ENCODE assay signal across 9 cellular contexts in the genomic region with DNA sequence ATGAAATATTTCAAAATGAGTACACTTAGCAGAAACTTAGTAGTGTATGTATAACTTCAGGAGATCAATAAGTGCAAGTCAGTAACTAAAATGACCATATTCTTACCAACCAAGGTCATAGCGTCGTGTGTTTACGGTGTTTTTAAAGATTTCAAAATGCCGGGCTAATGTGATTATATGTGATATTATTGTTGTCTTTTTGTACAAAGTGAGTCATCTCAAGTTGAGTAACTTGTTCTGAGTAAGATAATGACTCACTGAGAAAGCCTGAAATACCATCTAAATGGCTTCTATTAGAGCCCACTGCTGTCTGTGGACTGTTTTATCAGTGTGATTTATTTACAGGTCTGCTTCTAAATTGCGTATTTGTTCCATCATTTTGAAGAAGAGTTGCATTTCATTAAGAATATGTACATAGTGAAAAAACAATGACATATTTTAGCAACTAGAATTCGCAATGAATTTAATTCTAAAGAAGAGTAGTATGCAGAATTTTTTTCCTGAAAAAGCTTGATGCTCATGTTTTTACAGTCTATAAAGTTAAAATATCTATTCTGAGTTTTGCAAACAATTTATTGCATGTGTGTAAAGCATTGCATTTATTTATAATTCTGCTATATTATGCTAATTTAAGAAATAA. TPM values are rescaled to one million over a fixed set of nuclear protein-coding genes. Genes with fewer than 3 reads are reported as not detected.
DNase-seq lines count a peak whose midpoint lies in the region; ATAC-seq, FAIRE-seq and TF ChIP-seq lines count a peak whose summit lies in the region.
"Had no signal": no experiment of that assay in that cellular context is flagged by ENCODE, and none has a peak within 500 bp of the region (broad histone marks: within the 10 kb centered on the region; RNA-seq: fewer than 3 reads in every experiment).

No MANE protein-coding gene starts in this region.

- H3K4me2 ChIP-seq in astrocyte (ENCODE audit: low read length): peak overlapping the region; percentile 43

- TF ChIP-seq POLR2A in thyroid gland (IDR thresholded peaks at IDR 0.05): no peak

- H3K27ac Mint-ChIP-seq in astrocyte (ENCODE audit: unreplicated experiment): no peak overlapping the region
- no peak overlapping the region for H3K27ac Mint-ChIP-seq in activated T-cell treated with anti-CD3 and anti-CD28 coated beads, Interleukin-2, amount 50 U/mL, for 24 hours

- no peaks in the 10 kb centered on the region for H3K27me3 Mint-ChIP-seq in astrocyte (ENCODE audit: low read depth, unreplicated experiment)
- peaks cover 17% of the 10 kb centered on the region for H3K27me3 Mint-ChIP-seq in activated T-cell treated with anti-CD3 and anti-CD28 coated beads, Interleukin-2, amount 50 U/mL, for 24 hours

- ATAC-seq in psoas muscle: peak in 3 of 4 donors; percentile 43 to 59 (median 58)

- no peak overlapping the region for H2AFZ ChIP-seq in astrocyte (ENCODE audit: low read depth, low read length)

- H3K27me3 ChIP-seq in astrocyte (ENCODE audit: insufficient read depth, low read length) (no peaks in the 10 kb centered on the region), psoas muscle (ENCODE audit: insufficient read depth in 3 of 3, low read length in 2 of 3) (no peaks in the 10 kb centered on the region), thyroid gland (no peaks in the 10 kb centered on the region)

- no peak overlapping the region for H3K9ac ChIP-seq in astrocyte (ENCODE audit: low read length)

- no peaks in the 10 kb centered on the region for H3K79me2 ChIP-seq in astrocyte (ENCODE audit: insufficient read depth, low read length)

- H3K36me3 Mint-ChIP-seq in astrocyte (ENCODE audit: low read depth, unreplicated experiment): no peaks in the 10 kb centered on the region
- H3K36me3 Mint-ChIP-seq in activated T-cell treated with anti-CD3 and anti-CD28 coated beads, Interleukin-2, amount 50 U/mL, for 24 hours (ENCODE audit: low read depth): no peaks in the 10 kb centered on the region

- DNase-seq in HCEC 1CT (peak; percentile 93), astrocyte (ENCODE audit: low read depth) (peak; percentile 88), psoas muscle (no peak), thyroid gland (no peak), GM19238 (ENCODE audit: insufficient read length, low spot score) (no peak)
- no peak for DNase-seq in activated T-cell treated with anti-CD3 and anti-CD28 coated beads, Interleukin-2, amount 50 U/mL, for 24 hours
- DNase-seq: activated CD4-positive, alpha-beta T cell treated with anti-CD3 and anti-CD28 coated beads, Interleukin-2, amount 50 U/mL, for 1 hour; cortex of kidney; NCI-H2081 treated with DMSO at 0.1 percent for 48 hours had no signal

- H3K9me3 ChIP-seq in astrocyte (ENCODE audit: insufficient read depth, low read depth, low read length) (no peaks in the 10 kb centered on the region), psoas muscle (no peaks in the 10 kb centered on the region), thyroid gland (no peaks in the 10 kb centered on the region)

- H3K9me3 Mint-ChIP-seq in astrocyte (ENCODE audit: unreplicated experiment): no peaks in the 10 kb centered on the region
- H3K9me3 Mint-ChIP-seq in activated T-cell treated with anti-CD3 and anti-CD28 coated beads, Interleukin-2, amount 50 U/mL, for 24 hours: no peaks in the 10 kb centered on the region

- H4K20me1 ChIP-seq in astrocyte (ENCODE audit: insufficient read depth, low read length): no peaks in the 10 kb centered on the region

- H3K4me3 Mint-ChIP-seq in astrocyte (ENCODE audit: unreplicated experiment): no peak overlapping the region
- H3K4me3 Mint-ChIP-seq in activated T-cell treated with anti-CD3 and anti-CD28 coated beads, Interleukin-2, amount 50 U/mL, for 24 hours: no peak overlapping the region

- H3K27ac ChIP-seq in astrocyte (ENCODE audit: low read depth, low read length) (no peak overlapping the region), psoas muscle (no peak overlapping the region), thyroid gland (no peak overlapping the region)

- TF ChIP-seq CTCF in astrocyte (IDR thresholded peaks at IDR 0.05; ENCODE audit: insufficient read depth, low read depth, low read length): no peak
- TF ChIP-seq CTCF in psoas muscle (IDR thresholded peaks at IDR 0.05): no peak
- TF ChIP-seq CTCF in thyroid gland (IDR thresholded peaks at IDR 0.05): no peak

- H3K36me3 ChIP-seq in astrocyte (ENCODE audit: insufficient read depth, low read length): no peaks in the 10 kb centered on the region
- no peaks in the 10 kb centered on the region for H3K36me3 ChIP-seq in psoas muscle (ENCODE audit: insufficient read depth in 1 of 2, low read depth in 1 of 2)
- H3K36me3 ChIP-seq in thyroid gland: no peaks in the 10 kb centered on the region

- intact Hi-C loops in psoas muscle (cut with DNase I) (no loop called here), thyroid gland (cut with DNase I) (no loop called here)

- no peaks in the 10 kb centered on the region for H3K4me1 Mint-ChIP-seq in astrocyte (ENCODE audit: low read depth, unreplicated experiment)
- peaks cover 5% of the 10 kb centered on the region for H3K4me1 Mint-ChIP-seq in activated T-cell treated with anti-CD3 and anti-CD28 coated beads, Interleukin-2, amount 50 U/mL, for 24 hours (ENCODE audit: low read depth)

- WGBS in psoas muscle, 3 donors: 55 to 84% (median 57%) methylated on average over 6 of the region's 6 CpGs
- WGBS in thyroid gland, 2 donors: 69 to 73% methylated on average over 6 of the region's 6 CpGs

- no peak overlapping the region for H3K4me3 ChIP-seq in astrocyte (ENCODE audit: insufficient read depth, low read depth, low read length)
- no peak overlapping the region for H3K4me3 ChIP-seq in psoas muscle
- H3K4me3 ChIP-seq in thyroid gland (replicated peaks in 1 of 3): no peak overlapping the region

- H3K4me1 ChIP-seq in astrocyte (ENCODE audit: insufficient read depth, low read length) (no peaks in the 10 kb centered on the region), psoas muscle (no peaks in the 10 kb centered on the region), thyroid gland (no peaks in the 10 kb centered on the region)

- peak; percentile 98 for FAIRE-seq in astrocyte (lab: Jason Lieb, UNC)

RNA-seq across cellular contexts. Expression of a gene that starts 12.7 kb away (rescaled TPM):
- not detected in 2 replicates for total RNA-seq in astrocyte
- total RNA-seq in psoas muscle: not detected
- polyA plus RNA-seq in psoas muscle: not detected
- total RNA-seq in thyroid gland: not detected

RNA-seq across cellular contexts. Expression of a gene that starts 30.7 kb away (rescaled TPM):
- not detected in 2 replicates for total RNA-seq in astrocyte
- under 1 TPM in 1 of 4 donors, not detected in 3; 0.21 TPM for total RNA-seq in psoas muscle
- polyA plus RNA-seq in psoas muscle: under 1 TPM in 2 of 3 donors, not detected in 1; 0.08 to 0.35 TPM
- not detected for total RNA-seq in thyroid gland

RNA-seq across cellular contexts. Expression of a gene that starts 31.9 kb away (rescaled TPM):
- 49.7 and 50.6 TPM in 2 replicates for total RNA-seq in astrocyte
- 10 to 100 TPM; 24.2 to 32.9 (median 30.5) TPM for total RNA-seq in psoas muscle
- 10 to 100 TPM; 23.3 to 38.8 (median 35.3) TPM for polyA plus RNA-seq in psoas muscle
- 10 to 100 TPM in 2 of 4 donors, 1 to 10 TPM in 2; 1.3 to 10.8 (median 8.8) TPM for total RNA-seq in thyroid gland

RNA-seq across cellular contexts. Expression of a gene that starts 54.5 kb away (rescaled TPM):
- total RNA-seq in astrocyte: not detected in 2 replicates
- not detected for total RNA-seq in psoas muscle
- polyA plus RNA-seq in psoas muscle: not detected
- total RNA-seq in thyroid gland: not detected

Comparison
In these comparisons a context has a peak if more than half of its experiments do, and no peak if none do; other contexts are left out.
1. DNase-seq: peak in HCEC 1CT (single experiment) and astrocyte (single experiment); none in psoas muscle (0 of 2), thyroid gland (0 of 2), activated T-cell treated with anti-CD3 and anti-CD28 coated beads, Interleukin-2, amount 50 U/mL, for 24 hours (single experiment) and GM19238 (single experiment).